In genomic region chr6:22568854-22569253, GRCh38 we compare ENCODE assay signal across 19 cellular contexts. TPM values are rescaled to one million over a fixed set of nuclear protein-coding genes. Genes with fewer than 3 reads are reported as not detected.
"Had no signal": no experiment of that assay in that cellular context is flagged by ENCODE, and none has a peak within 500 bp of the region (broad histone marks: within the 10 kb centered on the region; RNA-seq: fewer than 3 reads in every experiment).

No MANE protein-coding gene starts in this region.

- H3K4me3 ChIP-seq: ascending aorta, breast epithelium, PC-9, SJCRH30, SK-N-MC had no signal

- DNase-seq: activated CD4-positive, alpha-beta T cell treated with anti-CD3 and anti-CD28 coated beads, Interleukin-2, amount 50 U/mL, for 4 hours; activated CD8-positive, alpha-beta T cell treated with anti-CD3 and anti-CD28 coated beads for 36 hours; activated gamma-delta T cell; activated naive CD4-positive, alpha-beta T cell treated with Interleukin-2 at 50 U/mL for 16 hours; activated naive CD8-positive, alpha-beta T cell treated with anti-CD3 and anti-CD28 coated beads, Interleukin-2, amount 10 ng/mL, durations not matched to agents 7 days and 5 days; activated T-cell treated with anti-CD3 and anti-CD28 coated beads, Interleukin-2, amount 50 U/mL, for 1 hour; NCI-H1048; NCI-H1436 treated with DMSO at 0.1 percent for 48 hours; NCI-H1694 treated with DMSO at 0.1 percent for 48 hours; NCI-H2029; NCI-H345; NCI-H524 treated with DMSO at 0.1 percent for 48 hours; PC-9; SJCRH30; T1000 had no signal

- H3K4me1 ChIP-seq: ascending aorta, breast epithelium, SJCRH30 had no signal

- H2AFZ ChIP-seq: PC-9 had no signal

- H3K9me3 ChIP-seq: ascending aorta, SJCRH30 had no signal

- H3K27me3 ChIP-seq: ascending aorta, breast epithelium, SJCRH30 had no signal

- H3K27ac ChIP-seq: ascending aorta, breast epithelium, PC-9, SJCRH30, SK-N-MC had no signal

- H3K36me3 ChIP-seq: ascending aorta, breast epithelium, SJCRH30 had no signal

- H3K4me2 ChIP-seq: PC-9 had no signal

RNA-seq across cellular contexts. Expression of gene HDGFL1, which starts 0.5 kb away (rescaled TPM):
- polyA plus RNA-seq: adipose tissue had no signal
